1 cellular context compared by ENCODE assay signal in the genomic region with DNA sequence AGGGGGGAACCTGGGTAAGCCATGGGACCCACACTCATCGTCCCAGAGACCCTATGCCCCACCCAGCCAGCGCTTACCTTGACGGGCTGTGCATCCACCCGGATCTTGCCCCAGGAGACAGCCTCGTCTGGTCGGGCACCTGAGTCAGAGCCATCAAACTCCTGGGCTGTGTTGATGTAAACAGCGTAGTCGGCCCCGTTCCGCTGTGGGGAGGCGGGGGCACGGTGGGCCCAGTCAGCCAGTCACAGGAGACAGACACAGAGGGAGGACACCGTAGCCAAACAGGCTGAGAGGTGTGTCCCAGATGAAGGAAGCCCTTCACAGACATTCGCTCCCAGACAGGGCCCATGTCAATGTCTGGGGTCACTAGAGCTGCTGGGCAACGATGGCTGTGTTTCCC.
TF ChIP-seq lines count a peak whose summit lies in the region.

No MANE protein-coding gene starts in this region.

TF ChIP-seq in HepG2, 621 proteins besides CTCF, POLR2A, EP300 and RAD21:
- no peak for TF ChIP-seq TBL1XR1 (IDR thresholded peaks at IDR 0.05; ENCODE audit: borderline replicate concordance, low read length, partially characterized antibody)
- TF ChIP-seq SRSF1 (optimal IDR thresholded peaks at IDR 0.05; ENCODE audit: low read depth, low read length): no peak
- no peak for TF ChIP-seq PTBP1 (IDR thresholded peaks at IDR 0.05; ENCODE audit: low read depth, low read length, poor library complexity, severe bottlenecking)
- TF ChIP-seq, protein P1, sequence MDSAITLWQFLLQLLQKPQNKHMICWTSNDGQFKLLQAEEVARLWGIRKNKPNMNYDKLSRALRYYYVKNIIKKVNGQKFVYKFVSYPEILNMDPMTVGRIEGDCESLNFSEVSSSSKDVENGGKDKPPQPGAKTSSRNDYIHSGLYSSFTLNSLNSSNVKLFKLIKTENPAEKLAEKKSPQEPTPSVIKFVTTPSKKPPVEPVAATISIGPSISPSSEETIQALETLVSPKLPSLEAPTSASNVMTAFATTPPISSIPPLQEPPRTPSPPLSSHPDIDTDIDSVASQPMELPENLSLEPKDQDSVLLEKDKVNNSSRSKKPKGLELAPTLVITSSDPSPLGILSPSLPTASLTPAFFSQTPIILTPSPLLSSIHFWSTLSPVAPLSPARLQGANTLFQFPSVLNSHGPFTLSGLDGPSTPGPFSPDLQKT (CRISPR knock-in tag; IDR thresholded peaks at IDR 0.05; ENCODE audit: borderline replicate concordance): no peak
- no peak for TF ChIP-seq CHCHD3 (CRISPR knock-in tag; IDR thresholded peaks at IDR 0.05)
- no peak for TF ChIP-seq PITX1 (CRISPR knock-in tag; IDR thresholded peaks at IDR 0.05)
- TF ChIP-seq, protein P2, sequence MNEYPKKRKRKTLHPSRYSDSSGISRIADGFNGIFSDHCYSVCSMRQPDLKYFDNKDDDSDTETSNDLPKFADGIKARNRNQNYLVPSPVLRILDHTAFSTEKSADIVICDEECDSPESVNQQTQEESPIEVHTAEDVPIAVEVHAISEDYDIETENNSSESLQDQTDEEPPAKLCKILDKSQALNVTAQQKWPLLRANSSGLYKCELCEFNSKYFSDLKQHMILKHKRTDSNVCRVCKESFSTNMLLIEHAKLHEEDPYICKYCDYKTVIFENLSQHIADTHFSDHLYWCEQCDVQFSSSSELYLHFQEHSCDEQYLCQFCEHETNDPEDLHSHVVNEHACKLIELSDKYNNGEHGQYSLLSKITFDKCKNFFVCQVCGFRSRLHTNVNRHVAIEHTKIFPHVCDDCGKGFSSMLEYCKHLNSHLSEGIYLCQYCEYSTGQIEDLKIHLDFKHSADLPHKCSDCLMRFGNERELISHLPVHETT (CRISPR knock-in tag; conservative IDR thresholded peaks at IDR 0.05): no peak
- no peak for TF ChIP-seq ZNF546 (CRISPR knock-in tag; conservative IDR thresholded peaks at IDR 0.05)
- TF ChIP-seq HMG20B (CRISPR knock-in tag; conservative IDR thresholded peaks at IDR 0.05): no peak
- peak; percentile 64 for TF ChIP-seq AGO2 (optimal IDR thresholded peaks at IDR 0.05; ENCODE audit: low read depth, low read length)
- TF ChIP-seq RBFOX2 (IDR thresholded peaks at IDR 0.05; ENCODE audit: low read depth, low read length): peak; percentile 62
- peak; percentile 15; the same call in 1 of the 2 replicates for TF ChIP-seq NRL (CRISPR knock-in tag; IDR thresholded peaks at IDR 0.05; ENCODE audit: borderline replicate concordance)
- TF ChIP-seq RBM22 (optimal IDR thresholded peaks at IDR 0.05; ENCODE audit: low read length): no peak
- TF ChIP-seq ZNF569 (CRISPR knock-in tag; IDR thresholded peaks at IDR 0.05; ENCODE audit: borderline replicate concordance): no peak
TF ChIP-seq in HepG2: peak in this region for 3.
